Comparison of ENCODE assay signal across 8 cellular contexts in the genomic region with DNA sequence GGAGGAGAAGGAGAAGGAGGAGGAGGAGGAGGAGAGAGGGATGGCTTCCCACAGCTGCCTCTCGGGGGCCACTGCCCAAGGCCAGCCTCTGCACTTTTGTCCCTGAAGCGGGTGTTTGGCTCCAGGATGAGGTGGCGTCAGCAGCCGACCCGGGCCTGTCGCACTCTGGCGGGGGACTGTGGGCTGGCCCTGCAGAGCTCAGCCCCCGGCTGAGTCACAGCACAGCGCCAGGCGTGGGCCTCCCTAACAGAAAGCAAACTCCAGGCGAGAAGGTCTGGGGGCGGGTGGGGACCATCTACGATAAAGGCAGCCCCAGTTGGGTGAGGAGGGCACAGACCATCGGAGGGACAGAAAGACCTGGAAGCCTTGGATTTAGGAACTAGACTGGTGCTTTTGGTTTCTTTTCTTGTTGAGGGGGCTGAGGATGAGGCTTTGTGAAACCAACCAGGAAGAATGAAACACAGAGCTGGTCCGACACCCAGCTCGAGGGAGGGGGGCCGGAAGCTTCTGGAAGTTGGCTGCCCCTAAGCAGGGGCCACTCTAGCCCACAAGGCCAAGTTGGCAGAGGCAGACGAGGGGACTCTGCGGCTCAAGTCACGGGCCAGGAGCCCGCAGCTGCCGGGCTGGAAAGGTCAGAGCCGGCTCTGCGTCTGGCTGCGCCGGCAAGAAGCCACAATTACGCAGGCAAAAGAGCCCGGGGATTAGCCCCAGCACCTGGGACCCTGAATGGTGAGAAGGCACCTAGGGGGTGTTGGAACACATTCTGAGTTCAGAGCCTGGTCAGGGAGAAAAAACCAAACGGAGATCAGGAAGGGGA. TPM values are rescaled to one million over a fixed set of nuclear protein-coding genes. Genes with fewer than 3 reads are reported as not detected.
DNase-seq lines count a peak whose midpoint lies in the region; ATAC-seq, FAIRE-seq and TF ChIP-seq lines count a peak whose summit lies in the region.

No MANE protein-coding gene starts in this region.

- CTCF ChIA-PET in endothelial cell of umbilical vein (lab: Charles Lee): interaction anchor here (1.0 to 2.1 kb wide), 13 partner anchors 11 to 192 kb away, joined by 3 to 39 read pairs (median 7); a partner anchor contains a TSS

- H3K9me3 ChIP-seq in endothelial cell of umbilical vein (replicated peaks; ENCODE audit: control insufficient read depth, insufficient read depth, low read length): no peaks in the 10 kb centered on the region

- peaks cover 0 to 7% of the 10 kb centered on the region in 2 experiments for H3K36me3 ChIP-seq in endothelial cell of umbilical vein (ENCODE audit: control insufficient read depth in 2 of 2, extremely low read depth in 1 of 2, insufficient read depth in 2 of 2, low read length in 2 of 2)

- BruUV-seq in endothelial cell of umbilical vein (replicated peaks; lab: Mats Ljungman, UMichigan): TSS peak; percentile 85

- dilution Hi-C loops in endothelial cell of umbilical vein (cut with MboI; ENCODE audit: extremely low pct_ligation_motif_present, low sequenced_read_pairs): no loop called here

- TF ChIP-seq POLR2A in endothelial cell of umbilical vein (IDR thresholded peaks at IDR 0.05; ENCODE audit: low read depth, low read length): peak; percentile 69

- no peaks in the 10 kb centered on the region for H3K27me3 ChIP-seq in endothelial cell of umbilical vein (ENCODE audit: control insufficient read depth in 2 of 2, insufficient read depth in 2 of 2, low read length in 2 of 2)

- peak overlapping the region; percentile 46 for H2AFZ ChIP-seq in endothelial cell of umbilical vein (ENCODE audit: low read depth, low read length)

- DNase-seq in C1 segment of cervical spinal cord (lab: John Stamatoyannopoulos, UW): peak in 13 of 14 donors; percentile 28 to 87 (median 71)
- DNase-seq in NOMO-1 (lab: John Stamatoyannopoulos, UW; ENCODE audit: unreplicated experiment in 2 of 2): peak; percentile 84 to 88
- DNase-seq in activated CD8-positive, alpha-beta memory T cell treated with anti-CD3 and anti-CD28 coated beads, Interleukin-2, amount 50 U/mL, for 48 hours: peak; percentile 91
- DNase-seq in endothelial cell of umbilical vein (ENCODE audit: low read depth, low spot score): peak; percentile 83
- DNase-seq in midbrain (lab: John Stamatoyannopoulos, UW): peak; percentile 79
- DNase-seq in stimulated activated CD8-positive, alpha-beta memory T cell treated with anti-CD3 and anti-CD28 coated beads, Interleukin-15, amount 100 ng/mL, for 48 hours (ENCODE audit: low read depth in 2 of 2): peak; percentile 85 to 89
- DNase-seq in DMS79 treated with DMSO at 0.1 percent for 48 hours (lab: John Stamatoyannopoulos, UW): no peak

- no peaks in the 10 kb centered on the region for H3K9me1 ChIP-seq in endothelial cell of umbilical vein (replicated peaks; ENCODE audit: control insufficient read depth, extremely low read depth, insufficient read depth, low read length)

- H3K79me2 ChIP-seq in endothelial cell of umbilical vein (ENCODE audit: control insufficient read depth, insufficient read depth, low read length): no peaks in the 10 kb centered on the region

- peak; percentile 37 for ATAC-seq in GM21447 (IDR thresholded peaks at IDR 0.05; ENCODE audit: unreplicated experiment)

- peak overlapping the region in 2 of 3 experiments; percentile 8 to 35 for H3K4me3 ChIP-seq in endothelial cell of umbilical vein (replicated peaks in 1 of 3; ENCODE audit: insufficient read depth in 1 of 3, low read depth in 1 of 3, low read length in 3 of 3)

- H3K27ac ChIP-seq in endothelial cell of umbilical vein (ENCODE audit: insufficient read depth, low read depth, low read length): peak overlapping the region; percentile 98

- POLR2A ChIA-PET in endothelial cell of umbilical vein (lab: Charles Lee): interaction anchor here (0.5 to 5.3 kb wide), 9 partner anchors 12 to 81 kb away, joined by 3 to 73 read pairs (median 4); a partner anchor contains a TSS

- peak overlapping the region; percentile 74 for H3K4me2 ChIP-seq in endothelial cell of umbilical vein (ENCODE audit: insufficient read depth, low read length)

- TF ChIP-seq CTCF in endothelial cell of umbilical vein (IDR thresholded peaks at IDR 0.05; ENCODE audit: extremely low read depth in 1 of 2, insufficient read depth in 1 of 2, low read depth in 1 of 2, low read length in 2 of 2): no peak

- H3K9ac ChIP-seq in endothelial cell of umbilical vein (replicated peaks; ENCODE audit: extremely low read depth, insufficient read depth, low read length): peak overlapping the region; percentile 90

- peak; percentile 95 for FAIRE-seq in endothelial cell of umbilical vein (lab: Jason Lieb, UNC)

- intact Hi-C loops in endothelial cell of umbilical vein (cut with micrococcal nuclease): loop anchor here (1.0 kb wide), 3 partner anchors 12 to 22 kb away; no protein-coding TSS in a partner anchor

- H4K20me1 ChIP-seq in endothelial cell of umbilical vein (replicated peaks; ENCODE audit: control insufficient read depth, extremely low read depth, insufficient read depth, low read length): no peaks in the 10 kb centered on the region

- peaks cover 21% of the 10 kb centered on the region for H3K4me1 ChIP-seq in endothelial cell of umbilical vein (ENCODE audit: control insufficient read depth, extremely low read depth, insufficient read depth, low read length)

TF ChIP-seq in endothelial cell of umbilical vein, 7 proteins besides CTCF, POLR2A, EP300 and RAD21:
- TF ChIP-seq MYC (IDR thresholded peaks at IDR 0.05; ENCODE audit: low read depth, low read length): no peak
- TF ChIP-seq FOS (IDR thresholded peaks at IDR 0.05; ENCODE audit: borderline replicate concordance, insufficient read depth, low read length): peak; percentile 78
- peak; percentile 64 for TF ChIP-seq POLR2AphosphoS5 (IDR thresholded peaks at IDR 0.05; ENCODE audit: insufficient read depth, low read depth, low read length)
TF ChIP-seq in endothelial cell of umbilical vein: peak in this region for 2.

RNA-seq across cellular contexts. Expression of a gene that starts 18.2 kb away (rescaled TPM):
- 103 and 118 TPM in 2 replicates for total RNA-seq in endothelial cell of umbilical vein
- polyA plus RNA-seq in endothelial cell of umbilical vein: 105 and 119 TPM in 2 replicates
- 78.6 and 101 TPM in 2 replicates for polyA plus RNA-seq in endothelial cell of umbilical vein (2011; cell fraction: cytosol; rRNA removed)
- polyA plus RNA-seq in endothelial cell of umbilical vein (2011; cell fraction: nucleus; rRNA removed): 33.1 and 38.8 TPM in 2 replicates
- polyA plus RNA-seq in endothelial cell of umbilical vein (2012): 75.9 and 93.7 TPM in 2 replicates
- 32.9 and 37.8 TPM in 2 replicates for polyA minus RNA-seq in endothelial cell of umbilical vein
- 84.7 TPM for polyA minus RNA-seq in endothelial cell of umbilical vein (2011; cell fraction: cytosol; rRNA and poly(A)+ RNA removed)
- polyA minus RNA-seq in endothelial cell of umbilical vein (2011; cell fraction: nucleus; rRNA and poly(A)+ RNA removed): 5.8 and 7.3 TPM in 2 replicates

RNA-seq across cellular contexts. Expression of a gene that starts 23.3 kb away (rescaled TPM):
- 130 and 137 TPM in 2 replicates for total RNA-seq in endothelial cell of umbilical vein
- 91.4 and 134 TPM in 2 replicates for polyA plus RNA-seq in endothelial cell of umbilical vein
- polyA plus RNA-seq in endothelial cell of umbilical vein (2011; cell fraction: cytosol; rRNA removed): 58.3 and 136 TPM in 2 replicates
- 50.7 and 62.6 TPM in 2 replicates for polyA plus RNA-seq in endothelial cell of umbilical vein (2011; cell fraction: nucleus; rRNA removed)
- polyA plus RNA-seq in endothelial cell of umbilical vein (2012): 30.6 and 63.7 TPM in 2 replicates
- polyA minus RNA-seq in endothelial cell of umbilical vein: 77.5 and 83.7 TPM in 2 replicates
- 217 TPM for polyA minus RNA-seq in endothelial cell of umbilical vein (2011; cell fraction: cytosol; rRNA and poly(A)+ RNA removed)
- polyA minus RNA-seq in endothelial cell of umbilical vein (2011; cell fraction: nucleus; rRNA and poly(A)+ RNA removed): 49.7 and 109 TPM in 2 replicates

RNA-seq across cellular contexts. Expression of a gene that starts 30.5 kb away (rescaled TPM):
- 2.2 and 3.0 TPM in 2 replicates for total RNA-seq in endothelial cell of umbilical vein
- polyA plus RNA-seq in endothelial cell of umbilical vein: 1.5 and 2.1 TPM in 2 replicates
- polyA plus RNA-seq in endothelial cell of umbilical vein (2011; cell fraction: cytosol; rRNA removed): 0.31 and 0.68 TPM in 2 replicates
- 5.8 and 9.5 TPM in 2 replicates for polyA plus RNA-seq in endothelial cell of umbilical vein (2011; cell fraction: nucleus; rRNA removed)
- polyA plus RNA-seq in endothelial cell of umbilical vein (2012): 0.27 and 0.31 TPM in 2 replicates
- polyA minus RNA-seq in endothelial cell of umbilical vein: 2.5 and 3.3 TPM in 2 replicates
- 0.20 TPM for polyA minus RNA-seq in endothelial cell of umbilical vein (2011; cell fraction: cytosol; rRNA and poly(A)+ RNA removed)
- polyA minus RNA-seq in endothelial cell of umbilical vein (2011; cell fraction: nucleus; rRNA and poly(A)+ RNA removed): 4.6 and 5.6 TPM in 2 replicates

RNA-seq across cellular contexts. Expression of a gene that starts 35.7 kb away (rescaled TPM):
- total RNA-seq in endothelial cell of umbilical vein: 27.2 and 30.5 TPM in 2 replicates
- polyA plus RNA-seq in endothelial cell of umbilical vein: 9.9 and 13.2 TPM in 2 replicates
- polyA plus RNA-seq in endothelial cell of umbilical vein (2011; cell fraction: cytosol; rRNA removed): 9.3 and 10.7 TPM in 2 replicates
- polyA plus RNA-seq in endothelial cell of umbilical vein (2011; cell fraction: nucleus; rRNA removed): 19.9 and 23.0 TPM in 2 replicates
- polyA plus RNA-seq in endothelial cell of umbilical vein (2012): 9.4 and 9.8 TPM in 2 replicates
- 37.1 and 47.2 TPM in 2 replicates for polyA minus RNA-seq in endothelial cell of umbilical vein
- 5.9 TPM for polyA minus RNA-seq in endothelial cell of umbilical vein (2011; cell fraction: cytosol; rRNA and poly(A)+ RNA removed)
- polyA minus RNA-seq in endothelial cell of umbilical vein (2011; cell fraction: nucleus; rRNA and poly(A)+ RNA removed): 8.6 TPM in 2 replicates
